16 cellular contexts compared by ENCODE assay signal in the genomic region with DNA sequence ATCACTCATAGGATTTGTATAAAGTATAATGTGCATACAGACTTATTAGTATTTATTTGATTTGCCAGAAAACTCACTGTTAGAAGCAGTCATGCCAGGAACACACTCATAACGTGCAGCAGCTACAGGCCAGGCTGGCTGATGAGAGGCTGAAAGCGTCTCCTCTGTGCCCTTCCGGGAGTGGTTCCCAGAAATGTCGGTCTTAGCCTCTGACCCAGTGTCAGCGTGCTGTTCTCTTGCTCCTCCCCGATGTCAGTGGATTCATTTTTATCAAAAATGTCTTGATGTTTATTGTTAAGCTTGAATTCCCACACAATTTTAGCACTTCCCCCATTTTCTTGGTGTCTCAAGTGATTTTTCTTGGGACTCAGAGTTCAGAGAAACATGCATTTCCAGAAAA. TPM values are rescaled to one million over a fixed set of nuclear protein-coding genes. Genes with fewer than 3 reads are reported as not detected.
DNase-seq lines count a peak whose midpoint lies in the region; ATAC-seq and TF ChIP-seq lines count a peak whose summit lies in the region.
"Had no signal": no experiment of that assay in that cellular context is flagged by ENCODE, and none has a peak within 500 bp of the region (broad histone marks: within the 10 kb centered on the region; RNA-seq: fewer than 3 reads in every experiment).

No MANE protein-coding gene starts in this region.

- H3K27ac ChIP-seq in PC-3 (ENCODE audit: low read length) (0 out of 2 replicates have a peak overlapping the region, but pooled peaks have one; percentile 65), spleen (peak overlapping the region in 5 of 8 donors; percentile 33 to 57 (median 39))
- H3K27ac ChIP-seq in CD4-positive, alpha-beta memory T cell (ENCODE audit: low read depth, low read length) = no peak overlapping the region
- H3K27ac ChIP-seq: BLaER1 had no signal

- intact Hi-C loops in PC-3 (cut with micrococcal nuclease) = loop anchor here (5.0 kb wide), 2 partner anchors 149 to 399 kb away; no protein-coding TSS in a partner anchor
- intact Hi-C loops in spleen (cut with DNase I; ENCODE audit: low total_unique reads) = loop anchor here (10.0 kb wide), 1 partner anchor 397 kb away; no protein-coding TSS in a partner anchor
- intact Hi-C loops in CD4-positive, alpha-beta memory T cell (cut with micrococcal nuclease) = loop anchor here (10.0 kb wide), 2 partner anchors 207 to 397 kb away; no protein-coding TSS in a partner anchor

- H3F3A ChIP-seq in PC-3 (ENCODE audit: low read length, unreplicated experiment) = no peaks in the 10 kb centered on the region

- no peak overlapping the region for H3K9ac ChIP-seq in PC-3 (ENCODE audit: low read length)
- H3K9ac ChIP-seq: BLaER1 had no signal

- H3K9me3 ChIP-seq in PC-3 (ENCODE audit: low read length) = no peaks in the 10 kb centered on the region
- H3K9me3 ChIP-seq in spleen = no peaks in the 10 kb centered on the region
- H3K9me3 ChIP-seq in CD4-positive, alpha-beta memory T cell (ENCODE audit: control insufficient read depth in 1 of 2, low read length in 2 of 2) = no peaks in the 10 kb centered on the region
- H3K9me3 ChIP-seq: BLaER1 had no signal

- no peaks in the 10 kb centered on the region for H3K9me3 Mint-ChIP-seq in brain
- no peaks in the 10 kb centered on the region for H3K9me3 Mint-ChIP-seq in CD4-positive, alpha-beta memory T cell
- H3K9me3 Mint-ChIP-seq: CD8-positive, alpha-beta memory T cell had no signal

- DNase-seq in PC-3 = no peak
- DNase-seq in inferior parietal cortex (ENCODE audit: extremely low spot score) = peak; percentile 20
- DNase-seq in spleen = no peak
- DNase-seq in CD4-positive, alpha-beta memory T cell = no peak
- DNase-seq: CD8-positive, alpha-beta memory T cell; DMS79 treated with DMSO at 0.1 percent for 48 hours; KBM-7; NCI-H1436; NCI-H2029; NCI-H2171 treated with DMSO at 0.1 percent for 48 hours; NCI-H774 had no signal

- peaks cover 32% of the 10 kb centered on the region for H3K4me1 Mint-ChIP-seq in brain
- H3K4me1 Mint-ChIP-seq in CD4-positive, alpha-beta memory T cell = no peaks in the 10 kb centered on the region

- ATAC-seq in PC-3 (no peak), HG02938 (IDR thresholded peaks at IDR 0.05; ENCODE audit: unreplicated experiment) (no peak), GM18520 (IDR thresholded peaks at IDR 0.05; ENCODE audit: unreplicated experiment) (no peak)
- ATAC-seq: HCT116 had no signal

- H3K4me2 ChIP-seq in PC-3 (ENCODE audit: low read length) = no peak overlapping the region
- H3K4me2 ChIP-seq: BLaER1 had no signal

- H3K79me2 ChIP-seq in PC-3 (ENCODE audit: low read length) = no peaks in the 10 kb centered on the region

- CTCF ChIA-PET in PC-3 (lab: Charles Lee) = no interaction called here
- CTCF ChIA-PET in CD4-positive, alpha-beta memory T cell (lab: Charles Lee; ENCODE audit: partially characterized antibody) = interaction anchor here (1.4 to 5.9 kb wide), 4 partner anchors 12 to 499 kb away, joined by 4 to 99 read pairs (median 7); no protein-coding TSS in a partner anchor

- no peaks in the 10 kb centered on the region for H3K27me3 Mint-ChIP-seq in brain
- H3K27me3 Mint-ChIP-seq in CD4-positive, alpha-beta memory T cell = no peaks in the 10 kb centered on the region
- H3K27me3 Mint-ChIP-seq: CD8-positive, alpha-beta memory T cell had no signal

- TF ChIP-seq CTCF in PC-3 (conservative IDR thresholded peaks at IDR 0.05; ENCODE audit: low read depth, low read length) (no peak), brain (conservative IDR thresholded peaks at IDR 0.05) (no peak), spleen (IDR thresholded peaks at IDR 0.05 in 8 of 11, conservative IDR thresholded peaks at IDR 0.05 in 3 of 11) (no peak)

- H3K9me2 ChIP-seq in PC-3 (replicated peaks; ENCODE audit: low read length) = no peaks in the 10 kb centered on the region

- no peak overlapping the region for H2AFZ ChIP-seq in PC-3 (ENCODE audit: low read length)

- POLR2A ChIA-PET in PC-3 (lab: Charles Lee; ENCODE audit: unreplicated experiment) = no interaction called here
- POLR2A ChIA-PET in CD4-positive, alpha-beta memory T cell (lab: Charles Lee; ENCODE audit: partially characterized antibody) = no interaction called here

- BruUV-seq in PC-3 (replicated peaks; lab: Mats Ljungman, UMichigan) = no TSS peak

- peaks cover 35% of the 10 kb centered on the region for H3K4me1 ChIP-seq in PC-3 (ENCODE audit: insufficient read depth, low read length)
- H3K4me1 ChIP-seq in spleen = peaks cover 0 to 28% (median 11%) of the 10 kb centered on the region in 6 donors
- H3K4me1 ChIP-seq in CD4-positive, alpha-beta memory T cell (ENCODE audit: insufficient read depth, low read length) = no peaks in the 10 kb centered on the region
- H3K4me1 ChIP-seq: BLaER1 had no signal

- peaks cover 14% of the 10 kb centered on the region for H3K36me3 Mint-ChIP-seq in brain
- H3K36me3 Mint-ChIP-seq in CD4-positive, alpha-beta memory T cell = peaks cover 30 to 37% of the 10 kb centered on the region in 2 donors

- H3K27me3 ChIP-seq in PC-3 (ENCODE audit: low read length) (no peaks in the 10 kb centered on the region), spleen (replicated peaks in 1 of 7) (no peaks in the 10 kb centered on the region)
- no peaks in the 10 kb centered on the region for H3K27me3 ChIP-seq in CD4-positive, alpha-beta memory T cell (ENCODE audit: insufficient read depth, low read length)
- H3K27me3 ChIP-seq: BLaER1 had no signal

- no peaks in the 10 kb centered on the region for H4K20me1 ChIP-seq in PC-3 (ENCODE audit: low read length)
- H4K20me1 ChIP-seq: BLaER1 had no signal

- H3K4me3 Mint-ChIP-seq in brain = no peak overlapping the region
- H3K4me3 Mint-ChIP-seq in CD4-positive, alpha-beta memory T cell = no peak overlapping the region
- H3K4me3 Mint-ChIP-seq: CD8-positive, alpha-beta memory T cell had no signal

- H3K4me3 ChIP-seq in PC-3 (ENCODE audit: low read length) (no peak overlapping the region), spleen (no peak overlapping the region)
- H3K4me3 ChIP-seq in CD4-positive, alpha-beta memory T cell (ENCODE audit: low read length in 2 of 2) = no peak overlapping the region
- H3K4me3 ChIP-seq: BLaER1 had no signal

- H3K36me3 ChIP-seq in PC-3 (ENCODE audit: low read depth, low read length) = no peaks in the 10 kb centered on the region
- peaks cover 0 to 96% (median 35%) of the 10 kb centered on the region in 6 donors for H3K36me3 ChIP-seq in spleen
- peaks cover 19% of the 10 kb centered on the region for H3K36me3 ChIP-seq in CD4-positive, alpha-beta memory T cell (ENCODE audit: insufficient read depth, low read length)

- whole genome bisulfite sequencing in spleen, 5 donors = 85 to 92% (median 89%) methylated on average over 6 of the region's 6 CpGs

- peak overlapping the region; percentile 17 to 94 (median 69) for H3K27ac Mint-ChIP-seq in brain
- H3K27ac Mint-ChIP-seq in CD4-positive, alpha-beta memory T cell = no peak overlapping the region

- TF ChIP-seq POLR2A in spleen (IDR thresholded peaks at IDR 0.05) = no peak

RNA-seq across cellular contexts. Expression of a gene that starts 33.3 kb away (rescaled TPM):
- total RNA-seq in PC-3 (2014; rRNA removed) (95.4 and 106 TPM in 2 replicates), spleen (10 to 100 TPM; 41.0 to 90.1 (median 54.4) TPM)
- polyA plus RNA-seq in brain (ENCODE audit: insufficient read depth, low read depth, low replicate concordance) (124 TPM), spleen (10 to 100 TPM; 45.1 to 53.6 (median 47.9) TPM)
- total RNA-seq in CD4-positive, alpha-beta memory T cell = 100 to 1,000 TPM in 1 of 2 experiments, 10 to 100 TPM in 1; 79.8 to 101 TPM
- polyA plus RNA-seq in CD4-positive, alpha-beta memory T cell = 10 to 100 TPM; 74.5 to 80.7 TPM

RNA-seq across cellular contexts. Expression of a gene that starts 56.8 kb away (rescaled TPM):
- total RNA-seq in PC-3 (2014; rRNA removed) (64.1 and 67.6 TPM in 2 replicates), spleen (10 to 100 TPM; 13.8 to 26.9 (median 18.1) TPM)
- polyA plus RNA-seq in brain (ENCODE audit: insufficient read depth, low read depth, low replicate concordance) (49.3 TPM), spleen (10 to 100 TPM; 37.6 to 53.0 (median 50.7) TPM)
- total RNA-seq in CD4-positive, alpha-beta memory T cell = 10 to 100 TPM; 11.0 to 11.9 TPM
- 10 to 100 TPM; 19.7 to 23.2 TPM for polyA plus RNA-seq in CD4-positive, alpha-beta memory T cell

Comparison
In these comparisons a context has a peak if more than half of its experiments do, and no peak if none do; other contexts are left out.
1. H3K27ac Mint-ChIP-seq: peak in brain (5 of 5); none in CD4-positive, alpha-beta memory T cell (0 of 7).